ENCODE assay signal across 11 cellular contexts in the genomic region with DNA sequence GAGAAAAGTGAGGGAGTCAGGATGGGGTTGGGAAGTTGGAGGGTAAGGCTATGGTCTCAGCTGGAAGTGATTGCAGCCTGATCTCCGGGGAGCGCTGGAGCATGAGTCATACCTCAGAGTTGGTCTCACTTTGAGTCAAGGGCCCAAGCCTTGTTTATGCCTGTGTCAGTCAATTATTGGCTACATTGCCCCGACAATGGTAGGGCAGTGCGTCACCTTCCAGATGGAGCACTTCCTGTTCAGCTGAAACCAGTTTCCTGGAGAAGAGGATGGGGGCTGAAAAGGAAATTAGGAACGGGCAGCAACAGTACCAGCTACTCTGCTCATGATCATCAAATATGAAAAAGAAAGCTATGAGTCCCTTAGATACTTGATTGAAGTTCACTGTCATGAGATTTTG.
DNase-seq lines count a peak whose midpoint lies in the region; ATAC-seq, FAIRE-seq and TF ChIP-seq lines count a peak whose summit lies in the region.
"Had no signal": no experiment of that assay in that cellular context is flagged by ENCODE, and none has a peak within 500 bp of the region (broad histone marks: within the 10 kb centered on the region; RNA-seq: fewer than 3 reads in every experiment).

No MANE protein-coding gene starts in this region.

- peak; percentile 84 to 95 for ATAC-seq in natural killer cell treated with Interleukin-12 subunit alpha and Interleukin-12 subunit beta and Interleukin-15 and Interleukin-18, amount 100 ng/mL, for 72 hours
- ATAC-seq in natural killer cell (no peak), esophagus mucosa (no peak)

- peak overlapping the region; percentile 47 for H3K4me3 Mint-ChIP-seq in natural killer cell treated with Interleukin-12 subunit alpha and Interleukin-12 subunit beta and Interleukin-15 and Interleukin-18, amount 100 ng/mL, for 72 hours
- H3K4me3 Mint-ChIP-seq in natural killer cell = no peak overlapping the region

- no peaks in the 10 kb centered on the region for H3K36me3 ChIP-seq in endothelial cell of umbilical vein (ENCODE audit: control insufficient read depth in 2 of 2, extremely low read depth in 1 of 2, insufficient read depth in 2 of 2, low read length in 2 of 2)

- H3K4me1 Mint-ChIP-seq in natural killer cell treated with Interleukin-12 subunit alpha and Interleukin-12 subunit beta and Interleukin-15 and Interleukin-18, amount 100 ng/mL, for 72 hours (ENCODE audit: low read depth in 2 of 2) = peaks cover 7 to 8% of the 10 kb centered on the region in 2 donors
- peaks cover 0 to 5% of the 10 kb centered on the region in 2 donors for H3K4me1 Mint-ChIP-seq in natural killer cell

- H3K9me3 ChIP-seq in endothelial cell of umbilical vein (replicated peaks; ENCODE audit: control insufficient read depth, insufficient read depth, low read length) = no peaks in the 10 kb centered on the region
- H3K9me3 ChIP-seq: Caco-2 had no signal

- BruUV-seq in endothelial cell of umbilical vein (replicated peaks; lab: Mats Ljungman, UMichigan) = no TSS peak

- CTCF ChIA-PET in endothelial cell of umbilical vein (lab: Charles Lee) = interaction anchor here (0.7 to 1.9 kb wide), 2 partner anchors 9 to 16 kb away, joined by 3 to 19 read pairs; no protein-coding TSS in a partner anchor

- peaks cover 3 to 11% of the 10 kb centered on the region in 2 donors for H3K27me3 Mint-ChIP-seq in natural killer cell treated with Interleukin-12 subunit alpha and Interleukin-12 subunit beta and Interleukin-15 and Interleukin-18, amount 100 ng/mL, for 72 hours
- H3K27me3 Mint-ChIP-seq in natural killer cell (ENCODE audit: low read depth in 2 of 2) = peaks cover 0 to 4% of the 10 kb centered on the region in 2 donors

- no peak overlapping the region for H3K9ac ChIP-seq in endothelial cell of umbilical vein (replicated peaks; ENCODE audit: extremely low read depth, insufficient read depth, low read length)

- no peak for TF ChIP-seq POLR2A in endothelial cell of umbilical vein (IDR thresholded peaks at IDR 0.05; ENCODE audit: low read depth, low read length)

- no peaks in the 10 kb centered on the region for H3K27me3 ChIP-seq in endothelial cell of umbilical vein (ENCODE audit: control insufficient read depth in 2 of 2, insufficient read depth in 2 of 2, low read length in 2 of 2)

- TF ChIP-seq CTCF in natural killer cell (IDR thresholded peaks at IDR 0.05) = no peak
- TF ChIP-seq CTCF in endothelial cell of umbilical vein (IDR thresholded peaks at IDR 0.05; ENCODE audit: extremely low read depth in 1 of 2, insufficient read depth in 1 of 2, low read depth in 1 of 2, low read length in 2 of 2) = no peak

- H3K4me1 ChIP-seq in endothelial cell of umbilical vein (ENCODE audit: control insufficient read depth, extremely low read depth, insufficient read depth, low read length) = peaks cover 10% of the 10 kb centered on the region
- H3K4me1 ChIP-seq: Caco-2 had no signal

- H3K4me2 ChIP-seq in endothelial cell of umbilical vein (ENCODE audit: insufficient read depth, low read length) = peak overlapping the region; percentile 5

- POLR2A ChIA-PET in endothelial cell of umbilical vein (lab: Charles Lee) = no interaction called here

- dilution Hi-C loops in endothelial cell of umbilical vein (cut with MboI; ENCODE audit: extremely low pct_ligation_motif_present, low sequenced_read_pairs) = no loop called here

- H3K27ac Mint-ChIP-seq in natural killer cell treated with Interleukin-12 subunit alpha and Interleukin-12 subunit beta and Interleukin-15 and Interleukin-18, amount 100 ng/mL, for 72 hours = no peak overlapping the region
- H3K27ac Mint-ChIP-seq in natural killer cell = no peak overlapping the region

- peak overlapping the region; percentile 40 for H3K27ac ChIP-seq in endothelial cell of umbilical vein (ENCODE audit: insufficient read depth, low read depth, low read length)

- no peaks in the 10 kb centered on the region for H3K36me3 Mint-ChIP-seq in natural killer cell treated with Interleukin-12 subunit alpha and Interleukin-12 subunit beta and Interleukin-15 and Interleukin-18, amount 100 ng/mL, for 72 hours
- no peaks in the 10 kb centered on the region for H3K36me3 Mint-ChIP-seq in natural killer cell

- intact Hi-C loops in natural killer cell (cut with micrococcal nuclease) = no loop called here
- intact Hi-C loops in endothelial cell of umbilical vein (cut with micrococcal nuclease) = no loop called here

- no peak for DNase-seq in natural killer cell treated with Interleukin-12 subunit alpha and Interleukin-12 subunit beta and Interleukin-15 and Interleukin-18, amount 100 ng/mL, for 72 hours (ENCODE audit: low spot score)
- no peak for DNase-seq in natural killer cell
- peak; percentile 96 for DNase-seq in RKO (ENCODE audit: low spot score)
- peak; percentile 66 for DNase-seq in endothelial cell of umbilical vein (ENCODE audit: low read depth, low spot score)
- peak; percentile 73 for DNase-seq in urothelium cell line (ENCODE audit: low spot score)
- no peak for DNase-seq in AML-193 (lab: John Stamatoyannopoulos, UW)
- DNase-seq in NK-92 (lab: John Stamatoyannopoulos, UW; ENCODE audit: unreplicated experiment) = no peak
- DNase-seq: Caco-2, MM.1S had no signal

- no peaks in the 10 kb centered on the region for H3K79me2 ChIP-seq in endothelial cell of umbilical vein (ENCODE audit: control insufficient read depth, insufficient read depth, low read length)

- H2AFZ ChIP-seq in endothelial cell of umbilical vein (ENCODE audit: low read depth, low read length) = peak overlapping the region; percentile 17

- no peak overlapping the region for H3K4me3 ChIP-seq in endothelial cell of umbilical vein (replicated peaks in 1 of 3; ENCODE audit: insufficient read depth in 1 of 3, low read depth in 1 of 3, low read length in 3 of 3)

- H4K20me1 ChIP-seq in endothelial cell of umbilical vein (replicated peaks; ENCODE audit: control insufficient read depth, extremely low read depth, insufficient read depth, low read length) = no peaks in the 10 kb centered on the region

- no peaks in the 10 kb centered on the region for H3K9me3 Mint-ChIP-seq in natural killer cell treated with Interleukin-12 subunit alpha and Interleukin-12 subunit beta and Interleukin-15 and Interleukin-18, amount 100 ng/mL, for 72 hours
- no peaks in the 10 kb centered on the region for H3K9me3 Mint-ChIP-seq in natural killer cell

- FAIRE-seq in endothelial cell of umbilical vein (lab: Jason Lieb, UNC) (peak; percentile 96), urothelium cell line (lab: Jason Lieb, UNC) (no peak)
- FAIRE-seq: colon had no signal

- no peaks in the 10 kb centered on the region for H3K9me1 ChIP-seq in endothelial cell of umbilical vein (replicated peaks; ENCODE audit: control insufficient read depth, extremely low read depth, insufficient read depth, low read length)

TF ChIP-seq in endothelial cell of umbilical vein, 7 proteins besides CTCF, POLR2A, EP300 and RAD21:
- TF ChIP-seq JUN (IDR thresholded peaks at IDR 0.05; ENCODE audit: borderline replicate concordance, insufficient read depth, insufficient read length, low read depth) = peak; percentile 90
- no peak for TF ChIP-seq MYC (IDR thresholded peaks at IDR 0.05; ENCODE audit: low read depth, low read length)
- peak; percentile 80 for TF ChIP-seq FOS (IDR thresholded peaks at IDR 0.05; ENCODE audit: borderline replicate concordance, insufficient read depth, low read length)
- TF ChIP-seq POLR2AphosphoS5 (IDR thresholded peaks at IDR 0.05; ENCODE audit: insufficient read depth, low read depth, low read length) = peak; percentile 69
TF ChIP-seq in endothelial cell of umbilical vein: peak in this region for 3.

Comparison
In these comparisons a context has a peak if more than half of its experiments do, and no peak if none do; other contexts are left out.
1. ATAC-seq: peak in natural killer cell treated with Interleukin-12 subunit alpha and Interleukin-12 subunit beta and Interleukin-15 and Interleukin-18, amount 100 ng/mL, for 72 hours (2 of 2); none in natural killer cell (0 of 3) and esophagus mucosa (single experiment).
2. DNase-seq: peak in RKO (single experiment), endothelial cell of umbilical vein (single experiment) and urothelium cell line (single experiment); none in natural killer cell treated with Interleukin-12 subunit alpha and Interleukin-12 subunit beta and Interleukin-15 and Interleukin-18, amount 100 ng/mL, for 72 hours (single experiment), natural killer cell (single experiment), AML-193 (0 of 2) and NK-92 (single experiment).